1 cellular context compared by ENCODE assay signal in genomic region chr4:40212674-40213504, GRCh38.
TF ChIP-seq lines count a peak whose summit lies in the region.

No MANE protein-coding gene starts in this region.

TF ChIP-seq in IMR-90, 13 proteins besides CTCF, POLR2A, EP300 and RAD21:
- TF ChIP-seq NFE2L2 (IDR thresholded peaks at IDR 0.05; ENCODE audit: low read depth, low read length) (no peak), SMC3 (IDR thresholded peaks at IDR 0.05; ENCODE audit: low read depth, low read length) (no peak), MAZ (IDR thresholded peaks at IDR 0.05; ENCODE audit: borderline replicate concordance, low read depth, low read length) (no peak), MAFK (IDR thresholded peaks at IDR 0.05; ENCODE audit: low read depth, low read length) (no peak), CHD1 (IDR thresholded peaks at IDR 0.05; ENCODE audit: low read depth, low read length) (no peak), CEBPB (IDR thresholded peaks at IDR 0.05; ENCODE audit: low read depth, low read length) (no peak), BHLHE40 (IDR thresholded peaks at IDR 0.05; ENCODE audit: low read depth, low read length) (no peak)
